Comparison of ENCODE assay signal across 13 cellular contexts in genomic region chr3:14531856-14532395, GRCh38. TPM values are rescaled to one million over a fixed set of nuclear protein-coding genes. Genes with fewer than 3 reads are reported as not detected.
DNase-seq lines count a peak whose midpoint lies in the region; ATAC-seq and TF ChIP-seq lines count a peak whose summit lies in the region.
"Had no signal": no experiment of that assay in that cellular context is flagged by ENCODE, and none has a peak within 500 bp of the region (broad histone marks: within the 10 kb centered on the region; RNA-seq: fewer than 3 reads in every experiment).

No MANE protein-coding gene starts in this region.

- no peak for DNase-seq in heart right ventricle
- DNase-seq in cardiac septum (ENCODE audit: low spot score) = no peak
- DNase-seq in right atrium auricular region (ENCODE audit: low spot score) = no peak
- DNase-seq in osteoblast (ENCODE audit: insufficient read length, low spot score, missing footprints) = peak; percentile 17
- no peak for DNase-seq in GM20000 (ENCODE audit: low spot score)
- no peak for DNase-seq in activated CD4-positive, alpha-beta memory T cell treated with anti-CD3 and anti-CD28 coated beads for 36 hours
- DNase-seq in activated effector memory CD4-positive, alpha-beta T cell treated with anti-CD3 and anti-CD28 coated beads, Interleukin-2, amount 50 U/mL, for 16 hours = no peak
- no peak for DNase-seq in DMS 273 treated with DMSO at 0.1 percent for 48 hours (lab: John Stamatoyannopoulos, UW)
- DNase-seq: GF-D8, NCI-H510A treated with DMSO at 0.1 percent for 48 hours had no signal

- H3K36me3 ChIP-seq in heart right ventricle (peaks cover 0 to 5% (median 0%) of the 10 kb centered on the region in 9 donors), right atrium auricular region (no peaks in the 10 kb centered on the region), osteoblast (ENCODE audit: insufficient read depth, low read length) (no peaks in the 10 kb centered on the region)
- H3K36me3 ChIP-seq: BLaER1 treated with 17β-estradiol and CSF1 and Interleukin-3, amounts not matched to agents 10 nM and 100 nM; MG63 had no signal

- no peak overlapping the region for H3K4me2 ChIP-seq in osteoblast (ENCODE audit: insufficient read depth, low read length)
- H3K4me2 ChIP-seq: BLaER1 treated with 17β-estradiol and CSF1 and Interleukin-3, amounts not matched to agents 10 nM and 100 nM had no signal

- H3K9me3 ChIP-seq in heart right ventricle (peaks cover 0 to 10% (median 0%) of the 10 kb centered on the region in 11 donors), right atrium auricular region (no peaks in the 10 kb centered on the region), osteoblast (ENCODE audit: low read depth, low read length) (no peaks in the 10 kb centered on the region)
- H3K9me3 ChIP-seq: MG63 had no signal

- H3K4me3 Mint-ChIP-seq in activated CD4-positive, alpha-beta memory T cell treated with anti-CD3 and anti-CD28 coated beads for 36 hours = no peak overlapping the region

- no peak overlapping the region for H2AFZ ChIP-seq in osteoblast (ENCODE audit: low read length)

- 88 to 89% methylated on average over 17 of the region's 17 CpGs for WGBS in heart right ventricle, 2 donors

- H3K27me3 ChIP-seq in heart right ventricle = peaks cover 0 to 9% (median 0%) of the 10 kb centered on the region in 7 donors
- no peaks in the 10 kb centered on the region for H3K27me3 ChIP-seq in right atrium auricular region
- peaks cover 26% of the 10 kb centered on the region for H3K27me3 ChIP-seq in osteoblast (ENCODE audit: insufficient read depth, low read length)
- H3K27me3 ChIP-seq: BLaER1 treated with 17β-estradiol and CSF1 and Interleukin-3, amounts not matched to agents 10 nM and 100 nM; MG63 had no signal

- intact Hi-C loops in heart right ventricle (cut with DNase I) = no loop called here
- intact Hi-C loops in cardiac septum (cut with DNase I) = no loop called here
- intact Hi-C loops in activated CD4-positive, alpha-beta memory T cell treated with anti-CD3 and anti-CD28 coated beads for 36 hours (cut with micrococcal nuclease) = no loop called here

- peaks cover 13% of the 10 kb centered on the region for H3K27me3 Mint-ChIP-seq in activated CD4-positive, alpha-beta memory T cell treated with anti-CD3 and anti-CD28 coated beads for 36 hours

- CTCF ChIA-PET in activated CD4-positive, alpha-beta memory T cell treated with anti-CD3 and anti-CD28 coated beads for 36 hours (lab: Charles Lee) = no interaction called here

- peaks cover 4% of the 10 kb centered on the region for H3K9me3 Mint-ChIP-seq in activated CD4-positive, alpha-beta memory T cell treated with anti-CD3 and anti-CD28 coated beads for 36 hours

- POLR2A ChIA-PET in activated CD4-positive, alpha-beta memory T cell treated with anti-CD3 and anti-CD28 coated beads for 36 hours (lab: Charles Lee) = no interaction called here

- no peak overlapping the region for H3K27ac Mint-ChIP-seq in activated CD4-positive, alpha-beta memory T cell treated with anti-CD3 and anti-CD28 coated beads for 36 hours

- no peaks in the 10 kb centered on the region for H3K4me1 Mint-ChIP-seq in activated CD4-positive, alpha-beta memory T cell treated with anti-CD3 and anti-CD28 coated beads for 36 hours (ENCODE audit: low read depth)

- H3K4me1 ChIP-seq in heart right ventricle (peaks cover 27 to 67% (median 42%) of the 10 kb centered on the region in 9 donors), right atrium auricular region (peaks cover 0 to 41% of the 10 kb centered on the region in 2 donors), osteoblast (ENCODE audit: insufficient read depth, low read length) (no peaks in the 10 kb centered on the region)

- no peak for TF ChIP-seq CTCF in heart right ventricle (IDR thresholded peaks at IDR 0.05)
- no peak for TF ChIP-seq CTCF in right atrium auricular region (IDR thresholded peaks at IDR 0.05)
- TF ChIP-seq CTCF in osteoblast (IDR thresholded peaks at IDR 0.05; ENCODE audit: extremely low read depth, low read depth, low read length) = no peak
- TF ChIP-seq CTCF in GM20000 (IDR thresholded peaks at IDR 0.05; ENCODE audit: extremely low read depth, missing control alignments) = no peak

- H3K27ac ChIP-seq in heart right ventricle (peak overlapping the region in 6 of 10 donors; percentile 34 to 91 (median 61)), right atrium auricular region (peak overlapping the region; percentile 50 to 52), osteoblast (ENCODE audit: low read depth, low read length) (no peak overlapping the region)
- H3K27ac ChIP-seq: BLaER1 treated with 17β-estradiol and CSF1 and Interleukin-3, amounts not matched to agents 10 nM and 100 nM had no signal

- H3K4me3 ChIP-seq in heart right ventricle = no peak overlapping the region
- no peak overlapping the region for H3K4me3 ChIP-seq in right atrium auricular region
- H3K4me3 ChIP-seq in osteoblast (ENCODE audit: insufficient read depth, low read length) = no peak overlapping the region
- H3K4me3 ChIP-seq: BLaER1 treated with 17β-estradiol and CSF1 and Interleukin-3, amounts not matched to agents 10 nM and 100 nM; MG63 had no signal

- ATAC-seq in heart right ventricle = peak in 2 of 8 donors; percentile 2 to 7

- no peaks in the 10 kb centered on the region for H3K79me2 ChIP-seq in osteoblast (ENCODE audit: insufficient read depth, low read length)

- H4K20me1 ChIP-seq in osteoblast (ENCODE audit: insufficient read depth, low read length) = no peaks in the 10 kb centered on the region
- H4K20me1 ChIP-seq: BLaER1 treated with 17β-estradiol and CSF1 and Interleukin-3, amounts not matched to agents 10 nM and 100 nM had no signal

- no peaks in the 10 kb centered on the region for H3K36me3 Mint-ChIP-seq in activated CD4-positive, alpha-beta memory T cell treated with anti-CD3 and anti-CD28 coated beads for 36 hours

RNA-seq across cellular contexts. Expression of gene GRIP2, which starts 8.2 kb away (rescaled TPM):
- 10 to 100 TPM; 13.2 to 70.1 (median 39.4) TPM for total RNA-seq in heart right ventricle
- 10 to 100 TPM in 1 of 2 donors, 1 to 10 TPM in 1; 7.4 to 56.8 TPM for polyA plus RNA-seq in heart right ventricle
- total RNA-seq in cardiac septum = 67.8 TPM
- 10 to 100 TPM in 1 of 2 donors, 1 to 10 TPM in 1; 7.1 to 13.2 TPM for total RNA-seq in right atrium auricular region
- total RNA-seq in osteoblast = under 0.01 and 1.4 TPM in 2 replicates
- not detected for total RNA-seq in activated CD4-positive, alpha-beta memory T cell treated with anti-CD3 and anti-CD28 coated beads for 36 hours
- total RNA-seq: Daoy had no signal
